In genomic region chr3:48928679-48929078, GRCh38 we compare ENCODE assay signal across 14 cellular contexts. TPM values are rescaled to one million over a fixed set of nuclear protein-coding genes. Genes with fewer than 3 reads are reported as not detected.
DNase-seq lines count a peak whose midpoint lies in the region; FAIRE-seq and TF ChIP-seq lines count a peak whose summit lies in the region.
"Had no signal": no experiment of that assay in that cellular context is flagged by ENCODE, and none has a peak within 500 bp of the region (broad histone marks: within the 10 kb centered on the region; RNA-seq: fewer than 3 reads in every experiment).

No MANE protein-coding gene starts in this region.

- H3K36me3 ChIP-seq in CD4-positive, alpha-beta memory T cell (ENCODE audit: insufficient read depth, low read length): peaks cover 35% of the 10 kb centered on the region
- H3K36me3 ChIP-seq in endothelial cell of umbilical vein (ENCODE audit: control insufficient read depth in 2 of 2, extremely low read depth in 1 of 2, insufficient read depth in 2 of 2, low read length in 2 of 2) (peaks cover 4 to 10% of the 10 kb centered on the region in 2 experiments), tibial nerve (peaks cover 0 to 55% (median 4%) of the 10 kb centered on the region in 3 donors)

- peak overlapping the region in 5 of 8 donors; percentile 3 to 41 (median 28) for H3K4me3 Mint-ChIP-seq in CD4-positive, alpha-beta memory T cell

- CTCF ChIA-PET in CD4-positive, alpha-beta memory T cell (lab: Charles Lee; ENCODE audit: partially characterized antibody): interaction anchor here (1.3 to 2.5 kb wide), 2 partner anchors 10 to 30 kb away, joined by 3 to 10 read pairs; partner anchors contain the start of genes ARIH2 and SLC25A20
- CTCF ChIA-PET in endothelial cell of umbilical vein (lab: Charles Lee): interaction anchor here (0.7 to 3.9 kb wide), 6 partner anchors 10 to 85 kb away, joined by 3 to 31 read pairs (median 6); partner anchors contain the start of genes ARIH2 and WDR6

- no peak overlapping the region for H2AFZ ChIP-seq in endothelial cell of umbilical vein (ENCODE audit: low read depth, low read length)

- H4K20me1 ChIP-seq in endothelial cell of umbilical vein (replicated peaks; ENCODE audit: control insufficient read depth, extremely low read depth, insufficient read depth, low read length): peaks cover 13% of the 10 kb centered on the region

- DNase-seq in AG08395 (ENCODE audit: low spot score) (peak; percentile 34), endothelial cell of umbilical vein (ENCODE audit: low read depth, low spot score) (peak; percentile 60), Ammon's horn (ENCODE audit: low spot score) (no peak), NCI-H345 (lab: John Stamatoyannopoulos, UW) (no peak), tibial nerve (ENCODE audit: low spot score in 2 of 2) (no peak)
- no peak for DNase-seq in CD4-positive, alpha-beta memory T cell
- DNase-seq in effector CD4-positive, alpha-beta T cell: no peak
- DNase-seq: aorta; Calu3; mesendoderm; NCI-H1417 treated with DMSO at 0.1 percent for 48 hours; stimulated activated CD4-positive, alpha-beta T cell treated with anti-CD3 and anti-CD28 coated beads, Interleukin-4, amount 100 ng/mL, for 1 hour had no signal

- intact Hi-C loops in CD4-positive, alpha-beta memory T cell (cut with micrococcal nuclease): no loop called here
- intact Hi-C loops in endothelial cell of umbilical vein (cut with micrococcal nuclease): loop anchor here (1.0 kb wide), 1 partner anchor 10 kb away; the partner anchor contains the start of gene ARIH2

- peaks cover 44 to 63% (median 51%) of the 10 kb centered on the region in 4 donors for H3K4me1 Mint-ChIP-seq in CD4-positive, alpha-beta memory T cell

- no peak overlapping the region for H3K27ac ChIP-seq in CD4-positive, alpha-beta memory T cell (ENCODE audit: low read depth, low read length)
- peak overlapping the region; percentile 63 for H3K27ac ChIP-seq in VCaP
- peak overlapping the region; percentile 81 for H3K27ac ChIP-seq in endothelial cell of umbilical vein (ENCODE audit: insufficient read depth, low read depth, low read length)
- peak overlapping the region in 1 of 4 donors; percentile 36 for H3K27ac ChIP-seq in tibial nerve

- H3K4me2 ChIP-seq in endothelial cell of umbilical vein (ENCODE audit: insufficient read depth, low read length): peak overlapping the region; percentile 66

- no peak overlapping the region for H3K9ac ChIP-seq in endothelial cell of umbilical vein (replicated peaks; ENCODE audit: extremely low read depth, insufficient read depth, low read length)

- no peaks in the 10 kb centered on the region for H3K9me3 ChIP-seq in CD4-positive, alpha-beta memory T cell (ENCODE audit: control insufficient read depth in 1 of 2, low read length in 2 of 2)
- H3K9me3 ChIP-seq in endothelial cell of umbilical vein (replicated peaks; ENCODE audit: control insufficient read depth, insufficient read depth, low read length) (no peaks in the 10 kb centered on the region), tibial nerve (no peaks in the 10 kb centered on the region)

- H3K4me3 ChIP-seq in CD4-positive, alpha-beta memory T cell (ENCODE audit: low read length in 2 of 2): no peak overlapping the region
- H3K4me3 ChIP-seq in endothelial cell of umbilical vein (replicated peaks in 1 of 3; ENCODE audit: insufficient read depth in 1 of 3, low read depth in 1 of 3, low read length in 3 of 3) (no peak overlapping the region), tibial nerve (no peak overlapping the region)

- peaks cover 86% of the 10 kb centered on the region for H3K79me2 ChIP-seq in endothelial cell of umbilical vein (ENCODE audit: control insufficient read depth, insufficient read depth, low read length)

- peak overlapping the region in 3 of 7 donors; percentile 9 to 53 (median 22) for H3K27ac Mint-ChIP-seq in CD4-positive, alpha-beta memory T cell

- no peak for FAIRE-seq in endothelial cell of umbilical vein (lab: Jason Lieb, UNC)
- FAIRE-seq: H54 had no signal

- no peak for TF ChIP-seq EP300 in tibial nerve (IDR thresholded peaks at IDR 0.05)

- dilution Hi-C loops in endothelial cell of umbilical vein (cut with MboI; ENCODE audit: extremely low pct_ligation_motif_present, low sequenced_read_pairs): no loop called here

- H3K9me3 Mint-ChIP-seq in CD4-positive, alpha-beta memory T cell: peaks cover 0 to 3% (median 0%) of the 10 kb centered on the region in 8 donors

- no peaks in the 10 kb centered on the region for H3K27me3 ChIP-seq in CD4-positive, alpha-beta memory T cell (ENCODE audit: insufficient read depth, low read length)
- H3K27me3 ChIP-seq in endothelial cell of umbilical vein (ENCODE audit: control insufficient read depth in 2 of 2, insufficient read depth in 2 of 2, low read length in 2 of 2): no peaks in the 10 kb centered on the region
- H3K27me3 ChIP-seq in tibial nerve: no peaks in the 10 kb centered on the region

- peaks cover 56% of the 10 kb centered on the region for H3K4me1 ChIP-seq in CD4-positive, alpha-beta memory T cell (ENCODE audit: insufficient read depth, low read length)
- H3K4me1 ChIP-seq in endothelial cell of umbilical vein (ENCODE audit: control insufficient read depth, extremely low read depth, insufficient read depth, low read length) (peaks cover 41% of the 10 kb centered on the region), tibial nerve (peaks cover 0 to 68% (median 35%) of the 10 kb centered on the region in 4 donors)

- no peaks in the 10 kb centered on the region for H3K9me1 ChIP-seq in endothelial cell of umbilical vein (replicated peaks; ENCODE audit: control insufficient read depth, extremely low read depth, insufficient read depth, low read length)

- H3K36me3 Mint-ChIP-seq in CD4-positive, alpha-beta memory T cell: peaks cover 49 to 68% of the 10 kb centered on the region in 2 donors

- TF ChIP-seq CTCF in VCaP (conservative IDR thresholded peaks at IDR 0.05): no peak
- TF ChIP-seq CTCF in endothelial cell of umbilical vein (IDR thresholded peaks at IDR 0.05; ENCODE audit: extremely low read depth in 1 of 2, insufficient read depth in 1 of 2, low read depth in 1 of 2, low read length in 2 of 2): no peak
- no peak for TF ChIP-seq CTCF in tibial nerve (IDR thresholded peaks at IDR 0.05)

- BruUV-seq in endothelial cell of umbilical vein (replicated peaks; lab: Mats Ljungman, UMichigan): no TSS peak

- 51 to 69% methylated on average over 1 of the region's 1 CpG for WGBS in tibial nerve, 2 donors

- TF ChIP-seq POLR2A in endothelial cell of umbilical vein (IDR thresholded peaks at IDR 0.05; ENCODE audit: low read depth, low read length): no peak
- TF ChIP-seq POLR2A in tibial nerve (IDR thresholded peaks at IDR 0.05): no peak

- H3K27me3 Mint-ChIP-seq in CD4-positive, alpha-beta memory T cell: no peaks in the 10 kb centered on the region

- POLR2A ChIA-PET in CD4-positive, alpha-beta memory T cell (lab: Charles Lee; ENCODE audit: partially characterized antibody): interaction anchor here (4.5 kb wide), 1 partner anchor 10 kb away, joined by 22 read pairs; the partner anchor contains the start of gene ARIH2
- POLR2A ChIA-PET in endothelial cell of umbilical vein (lab: Charles Lee): interaction anchor here (1.2 to 1.5 kb wide), 2 partner anchors 9 to 93 kb away, joined by 5 to 11 read pairs; partner anchors contain the start of gene NDUFAF3

TF ChIP-seq in endothelial cell of umbilical vein, 7 proteins besides CTCF, POLR2A, EP300 and RAD21:
- TF ChIP-seq FOS (IDR thresholded peaks at IDR 0.05; ENCODE audit: borderline replicate concordance, insufficient read depth, low read length) (peak; percentile 57), POLR2AphosphoS5 (IDR thresholded peaks at IDR 0.05; ENCODE audit: insufficient read depth, low read depth, low read length) (no peak)

RNA-seq across cellular contexts. Expression of gene ARIH2, which starts 10.0 kb away (rescaled TPM):
- total RNA-seq in CD4-positive, alpha-beta memory T cell: 100 to 1,000 TPM; 141 to 149 TPM
- 100 to 1,000 TPM; 109 to 153 TPM for polyA plus RNA-seq in CD4-positive, alpha-beta memory T cell
- total RNA-seq in endothelial cell of umbilical vein (77.2 and 85.5 TPM in 2 replicates), tibial nerve (100 to 1,000 TPM in 2 of 4 donors, 10 to 100 TPM in 2; 68.8 to 115 (median 94.4) TPM)
- polyA plus RNA-seq in endothelial cell of umbilical vein: 58.2 and 59.7 TPM in 2 replicates
- 56.6 and 58.1 TPM in 2 replicates for polyA plus RNA-seq in endothelial cell of umbilical vein (2011; cell fraction: cytosol; rRNA removed)
- 123 and 128 TPM in 2 replicates for polyA plus RNA-seq in endothelial cell of umbilical vein (2011; cell fraction: nucleus; rRNA removed)
- 45.6 and 51.9 TPM in 2 replicates for polyA plus RNA-seq in endothelial cell of umbilical vein (2012)
- polyA minus RNA-seq in endothelial cell of umbilical vein: 101 and 124 TPM in 2 replicates
- 107 TPM for polyA minus RNA-seq in endothelial cell of umbilical vein (2011; cell fraction: cytosol; rRNA and poly(A)+ RNA removed)
- polyA minus RNA-seq in endothelial cell of umbilical vein (2011; cell fraction: nucleus; rRNA and poly(A)+ RNA removed): 73.9 and 106 TPM in 2 replicates

RNA-seq across cellular contexts. Expression of gene SLC25A20, which starts 30.0 kb away (rescaled TPM):
- 10 to 100 TPM; 12.7 to 19.2 TPM for total RNA-seq in CD4-positive, alpha-beta memory T cell
- polyA plus RNA-seq in CD4-positive, alpha-beta memory T cell: 10 to 100 TPM; 21.9 to 67.6 TPM
- total RNA-seq in endothelial cell of umbilical vein (7.9 and 8.4 TPM in 2 replicates), tibial nerve (10 to 100 TPM; 19.6 to 39.3 (median 22.1) TPM)
- 8.6 and 11.0 TPM in 2 replicates for polyA plus RNA-seq in endothelial cell of umbilical vein
- 15.4 and 16.2 TPM in 2 replicates for polyA plus RNA-seq in endothelial cell of umbilical vein (2011; cell fraction: cytosol; rRNA removed)
- 15.3 and 16.9 TPM in 2 replicates for polyA plus RNA-seq in endothelial cell of umbilical vein (2011; cell fraction: nucleus; rRNA removed)
- 13.8 and 13.9 TPM in 2 replicates for polyA plus RNA-seq in endothelial cell of umbilical vein (2012)
- 7.9 and 10.5 TPM in 2 replicates for polyA minus RNA-seq in endothelial cell of umbilical vein
- polyA minus RNA-seq in endothelial cell of umbilical vein (2011; cell fraction: cytosol; rRNA and poly(A)+ RNA removed): 5.0 TPM
- polyA minus RNA-seq in endothelial cell of umbilical vein (2011; cell fraction: nucleus; rRNA and poly(A)+ RNA removed): 2.3 and 5.0 TPM in 2 replicates

Comparison
In these comparisons a context has a peak if more than half of its experiments do, and no peak if none do; other contexts are left out.
1. DNase-seq: peak in AG08395 (single experiment) and endothelial cell of umbilical vein (single experiment); none in CD4-positive, alpha-beta memory T cell (0 of 5), Ammon's horn (single experiment), NCI-H345 (single experiment), effector CD4-positive, alpha-beta T cell (single experiment) and tibial nerve (0 of 2).